In the genomic region with DNA sequence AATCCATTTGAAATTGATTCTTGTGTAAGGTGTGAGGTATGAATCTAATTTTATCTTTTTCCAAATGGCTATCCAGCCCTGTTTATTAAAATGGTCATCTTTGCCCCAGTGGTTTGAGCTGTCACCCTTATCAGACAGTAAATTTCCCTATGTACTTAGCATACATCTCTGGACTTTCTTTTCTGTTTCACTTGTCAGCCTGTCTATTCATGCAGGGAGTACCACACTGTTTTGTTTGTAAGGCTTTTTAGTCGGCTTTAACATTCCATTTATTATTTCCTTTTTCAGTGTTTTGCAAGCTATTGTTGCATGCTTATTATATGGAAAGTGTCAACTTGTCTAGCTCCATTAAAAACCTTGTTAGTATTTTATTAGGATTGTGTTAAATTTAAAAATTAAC, we compare ENCODE assay signal across 24 cellular contexts.
"Had no signal": no experiment of that assay in that cellular context is flagged by ENCODE, and none has a peak within 500 bp of the region (broad histone marks: within the 10 kb centered on the region; RNA-seq: fewer than 3 reads in every experiment).

No MANE protein-coding gene starts in this region.

- ATAC-seq: esophagus mucosa; gastrocnemius medialis; left lobe of liver; natural killer cell; psoas muscle; right lobe of liver; stimulated activated naive B cell treated with anti-CD40 and anti-IgM and Interleukin-4, amounts not matched to agents 10 μg/mL and 1 μg/mL and 100 μg/mL, for 72 hours had no signal

- DNase-seq: effector CD8-positive, alpha-beta T cell; endodermal cell; foreskin fibroblast; gastrocnemius medialis; head of caudate nucleus; kidney; natural killer cell; occipital lobe; ovary; posterior cingulate gyrus; psoas muscle; retina; right lobe of liver; small intestine; stimulated activated CD4-positive, alpha-beta T cell treated with anti-CD3 and anti-CD28 coated beads, Interleukin-15, amount 100 ng/mL, for 24 hours; stimulated activated CD4-positive, alpha-beta T cell treated with anti-CD3 and anti-CD28 coated beads, Interleukin-2, amount 100 ng/mL, for 48 hours; stimulated activated naive B cell treated with anti-CD40 and anti-IgM and Interleukin-4, amounts not matched to agents 10 μg/mL and 1 μg/mL and 100 μg/mL, for 72 hours; stomach; thyroid gland had no signal

- H3K27ac ChIP-seq: epithelial cell of prostate, gastrocnemius medialis, ovary, psoas muscle, right lobe of liver, stomach, thyroid gland, vagina had no signal

- H3K27me3 ChIP-seq: gastrocnemius medialis, ovary, right lobe of liver, stomach, thyroid gland, vagina had no signal

- H3K9me3 ChIP-seq: gastrocnemius medialis, ovary, psoas muscle, right lobe of liver, stomach, thyroid gland, vagina had no signal

- H3K4me1 ChIP-seq: gastrocnemius medialis, psoas muscle, right lobe of liver, stomach, thyroid gland, vagina had no signal

- H3K4me3 ChIP-seq: gastrocnemius medialis, lung, ovary, psoas muscle, right lobe of liver, stomach, thyroid gland, vagina had no signal

- FAIRE-seq: kidney, small intestine had no signal

- H3K36me3 ChIP-seq: gastrocnemius medialis, ovary, right lobe of liver, stomach, thyroid gland, vagina had no signal
